ENCODE assay signal across 11 cellular contexts in the genomic region with DNA sequence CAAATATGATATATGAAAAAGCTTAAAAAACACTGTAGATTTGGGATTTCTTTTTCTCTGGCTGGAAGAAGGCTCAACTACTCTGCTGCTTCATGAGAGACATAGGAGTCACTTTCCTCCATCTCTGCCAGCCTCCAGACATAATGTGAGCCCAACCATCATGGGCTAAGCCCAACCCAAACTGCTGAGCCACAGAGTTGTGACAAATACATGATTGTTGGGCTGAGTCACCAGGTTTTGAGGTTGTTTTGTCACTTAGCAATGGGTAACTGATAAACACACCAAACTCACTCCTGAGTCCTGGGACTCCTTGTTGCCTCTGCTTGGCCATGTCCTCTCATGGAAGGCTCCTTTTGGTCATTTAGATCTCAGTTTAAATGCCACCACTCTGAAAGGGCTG.
DNase-seq lines count a peak whose midpoint lies in the region; ATAC-seq and TF ChIP-seq lines count a peak whose summit lies in the region.
"Had no signal": no experiment of that assay in that cellular context is flagged by ENCODE, and none has a peak within 500 bp of the region (broad histone marks: within the 10 kb centered on the region; RNA-seq: fewer than 3 reads in every experiment).

No MANE protein-coding gene starts in this region.

- H3K4me3 ChIP-seq in Jurkat, Clone E6-1 (ENCODE audit: low read length) = no peak overlapping the region
- H3K4me3 ChIP-seq in cardiac fibroblast (replicated peaks in 1 of 2; ENCODE audit: low read depth in 2 of 2, low read length in 2 of 2) (no peak overlapping the region), vagina (no peak overlapping the region)
- H3K4me3 ChIP-seq: skin epidermis had no signal

- no peak overlapping the region for H3K27ac ChIP-seq in vagina

- H3K36me3 ChIP-seq in vagina = no peaks in the 10 kb centered on the region

- H3K27me3 Mint-ChIP-seq in progenitor cell of endocrine pancreas = no peaks in the 10 kb centered on the region
- H3K27me3 Mint-ChIP-seq: stimulated activated memory B cell treated with anti-CD40 and anti-IgM and Interleukin-4, amounts not matched to agents 10 μg/mL and 1 μg/mL and 100 μg/mL, for 72 hours had no signal

- no peaks in the 10 kb centered on the region for H3K4me1 ChIP-seq in vagina

- H3K4me1 Mint-ChIP-seq in progenitor cell of endocrine pancreas (ENCODE audit: low read depth) = peaks cover 11% of the 10 kb centered on the region
- H3K4me1 Mint-ChIP-seq: stimulated activated memory B cell treated with anti-CD40 and anti-IgM and Interleukin-4, amounts not matched to agents 10 μg/mL and 1 μg/mL and 100 μg/mL, for 72 hours had no signal

- TF ChIP-seq POLR2A in vagina (IDR thresholded peaks at IDR 0.05) = no peak

- TF ChIP-seq CTCF in cardiac fibroblast (IDR thresholded peaks at IDR 0.05; ENCODE audit: low read depth, low read length) = no peak
- TF ChIP-seq CTCF in progenitor cell of endocrine pancreas (IDR thresholded peaks at IDR 0.05; ENCODE audit: unreplicated experiment) = no peak
- TF ChIP-seq CTCF in vagina (IDR thresholded peaks at IDR 0.05) = no peak

- intact Hi-C loops in vagina (cut with DNase I) = no loop called here

- peak; percentile 89 for DNase-seq in AG20443 (ENCODE audit: low spot score)
- peak; percentile 19 for DNase-seq in Jurkat, Clone E6-1 (ENCODE audit: low read depth, low spot score)
- peak; percentile 72 to 95 for DNase-seq in cardiac fibroblast (ENCODE audit: low read depth in 2 of 2)
- peak; percentile 60 to 88 for DNase-seq in lung microvascular endothelial cell (ENCODE audit: low read depth in 2 of 2)
- DNase-seq in progenitor cell of endocrine pancreas (ENCODE audit: low spot score, unreplicated experiment) = no peak
- no peak for DNase-seq in vagina (ENCODE audit: extremely low spot score in 2 of 2)
- no peak for DNase-seq in NCI-H2107 treated with DMSO at 0.1 percent for 48 hours (lab: John Stamatoyannopoulos, UW; ENCODE audit: unreplicated experiment)
- DNase-seq: NCI-H774 had no signal

- no peak overlapping the region for H3K27ac Mint-ChIP-seq in progenitor cell of endocrine pancreas
- H3K27ac Mint-ChIP-seq: stimulated activated memory B cell treated with anti-CD40 and anti-IgM and Interleukin-4, amounts not matched to agents 10 μg/mL and 1 μg/mL and 100 μg/mL, for 72 hours had no signal

- no peaks in the 10 kb centered on the region for H3K9me3 ChIP-seq in vagina

- H3K9me3 Mint-ChIP-seq in progenitor cell of endocrine pancreas (ENCODE audit: low read depth) = no peaks in the 10 kb centered on the region

- no peak for ATAC-seq in GM21381 (IDR thresholded peaks at IDR 0.05; ENCODE audit: unreplicated experiment)
- ATAC-seq: stimulated activated memory B cell treated with anti-CD40 and anti-IgM and Interleukin-4, amounts not matched to agents 10 μg/mL and 1 μg/mL and 100 μg/mL, for 72 hours had no signal

- H3K4me3 Mint-ChIP-seq in progenitor cell of endocrine pancreas (ENCODE audit: low read depth) = no peak overlapping the region
- H3K4me3 Mint-ChIP-seq: stimulated activated memory B cell treated with anti-CD40 and anti-IgM and Interleukin-4, amounts not matched to agents 10 μg/mL and 1 μg/mL and 100 μg/mL, for 72 hours had no signal

- no peaks in the 10 kb centered on the region for H3K36me3 Mint-ChIP-seq in progenitor cell of endocrine pancreas (ENCODE audit: insufficient read depth)
- H3K36me3 Mint-ChIP-seq: stimulated activated memory B cell treated with anti-CD40 and anti-IgM and Interleukin-4, amounts not matched to agents 10 μg/mL and 1 μg/mL and 100 μg/mL, for 72 hours had no signal

- H3K27me3 ChIP-seq in vagina = no peaks in the 10 kb centered on the region

Comparison
In these comparisons a context has a peak if more than half of its experiments do, and no peak if none do; other contexts are left out.
1. DNase-seq: peak in AG20443 (single experiment), Jurkat, Clone E6-1 (single experiment), cardiac fibroblast (2 of 2) and lung microvascular endothelial cell (2 of 2); none in progenitor cell of endocrine pancreas (single experiment), vagina (0 of 2) and NCI-H2107 treated with DMSO at 0.1 percent for 48 hours (single experiment).